8 cellular contexts compared by ENCODE assay signal in the genomic region with DNA sequence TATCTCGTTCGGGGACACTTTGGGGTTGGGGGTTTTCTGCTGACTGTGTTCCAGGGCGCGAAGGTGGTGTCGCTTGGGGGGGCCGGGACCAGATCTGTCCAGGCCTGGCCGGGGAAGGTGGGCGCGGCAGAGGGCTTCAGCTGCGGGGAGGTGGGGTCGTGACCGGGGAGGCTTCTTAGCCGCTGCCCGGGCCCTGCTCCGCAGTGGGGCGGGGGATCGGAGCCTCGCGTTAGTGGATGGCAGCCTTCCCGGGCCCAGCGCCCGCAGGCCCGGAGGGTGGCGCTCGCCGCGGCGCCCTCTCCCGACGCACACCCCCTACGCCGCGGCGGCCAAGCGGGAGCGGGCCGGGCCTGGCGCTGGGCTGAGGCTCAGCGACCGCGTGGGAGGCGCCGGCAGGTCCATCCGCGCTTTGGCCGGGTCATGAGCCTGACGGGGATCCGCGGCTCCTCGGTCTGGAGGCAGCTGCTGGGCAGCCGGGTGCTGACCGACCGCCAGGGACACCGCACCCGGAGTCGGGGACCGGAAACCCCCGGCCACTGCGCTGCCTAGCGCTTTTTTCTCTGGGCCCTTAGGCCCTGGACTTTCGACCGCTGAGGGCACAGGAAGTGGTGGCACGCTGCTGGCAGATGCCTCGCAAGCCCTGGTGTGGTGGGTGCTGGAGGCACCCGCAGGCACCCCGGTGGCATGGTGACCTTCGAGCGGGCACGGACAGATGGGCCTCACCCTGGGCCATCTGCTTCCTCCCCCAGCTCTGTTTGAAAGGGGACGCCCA. TPM values are rescaled to one million over a fixed set of nuclear protein-coding genes. Genes with fewer than 3 reads are reported as not detected.
A peak's percentile ranks its signal among the peaks of the same experiment; 100 is the strongest.
DNase-seq lines count a peak whose midpoint lies in the region; ATAC-seq, FAIRE-seq and TF ChIP-seq lines count a peak whose summit lies in the region.

No MANE protein-coding gene starts in this region.

- peak; percentile 29 to 65 (median 37) for DNase-seq in CD4-positive, alpha-beta memory T cell
- DNase-seq in NCI-H526 treated with DMSO at 0.1 percent for 48 hours (lab: John Stamatoyannopoulos, UW) (peak; percentile 30), Right ventricle myocardium superior (peak; percentile 84), omental fat pad (ENCODE audit: low spot score) (no peak), iPS-NIHi7 (ENCODE audit: extremely low spot score) (no peak), HTR-8/SVneo (ENCODE audit: insufficient read length, low spot score) (no peak)

- H3K27me3 ChIP-seq in CD4-positive, alpha-beta memory T cell (ENCODE audit: insufficient read depth, low read length), result no peaks in the 10 kb centered on the region

- peak overlapping the region; percentile 90 to 94 (median 91) for H3K4me3 Mint-ChIP-seq in CD4-positive, alpha-beta memory T cell
- peak overlapping the region; percentile 87 for H3K4me3 Mint-ChIP-seq in activated naive CD4-positive, alpha-beta T cell treated with anti-CD3 and anti-CD28 coated beads, Interleukin-2, amount 50 U/mL, for 24 hours

- peaks cover 21 to 51% (median 34%) of the 10 kb centered on the region in 4 donors for H3K4me1 Mint-ChIP-seq in CD4-positive, alpha-beta memory T cell
- peaks cover 35% of the 10 kb centered on the region for H3K4me1 Mint-ChIP-seq in activated naive CD4-positive, alpha-beta T cell treated with anti-CD3 and anti-CD28 coated beads, Interleukin-2, amount 50 U/mL, for 24 hours

- no peaks in the 10 kb centered on the region for H3K27me3 Mint-ChIP-seq in CD4-positive, alpha-beta memory T cell
- H3K27me3 Mint-ChIP-seq in activated naive CD4-positive, alpha-beta T cell treated with anti-CD3 and anti-CD28 coated beads, Interleukin-2, amount 50 U/mL, for 24 hours, result no peaks in the 10 kb centered on the region

- peaks cover 0 to 2% (median 0%) of the 10 kb centered on the region in 8 donors for H3K9me3 Mint-ChIP-seq in CD4-positive, alpha-beta memory T cell
- H3K9me3 Mint-ChIP-seq in activated naive CD4-positive, alpha-beta T cell treated with anti-CD3 and anti-CD28 coated beads, Interleukin-2, amount 50 U/mL, for 24 hours, result no peaks in the 10 kb centered on the region

- H3K27ac ChIP-seq in CD4-positive, alpha-beta memory T cell (ENCODE audit: low read depth, low read length), result peak overlapping the region; percentile 62

- CTCF ChIA-PET in CD4-positive, alpha-beta memory T cell (lab: Charles Lee; ENCODE audit: partially characterized antibody), result interaction anchor here (1.1 to 5.6 kb wide), 4 partner anchors 21 to 79 kb away, joined by 3 to 29 read pairs (median 7); no protein-coding TSS in a partner anchor

- POLR2A ChIA-PET in CD4-positive, alpha-beta memory T cell (lab: Charles Lee; ENCODE audit: partially characterized antibody), result interaction anchor here (1.0 to 1.5 kb wide), 6 partner anchors 27 to 74 kb away, joined by 3 to 5 read pairs (median 4); a partner anchor contains a TSS

- peaks cover 0 to 15% of the 10 kb centered on the region in 2 donors for H3K36me3 Mint-ChIP-seq in CD4-positive, alpha-beta memory T cell
- H3K36me3 Mint-ChIP-seq in activated naive CD4-positive, alpha-beta T cell treated with anti-CD3 and anti-CD28 coated beads, Interleukin-2, amount 50 U/mL, for 24 hours, result peaks cover 2% of the 10 kb centered on the region

- H3K27ac Mint-ChIP-seq in CD4-positive, alpha-beta memory T cell, result peak overlapping the region; percentile 63 to 96 (median 94)
- no peak overlapping the region for H3K27ac Mint-ChIP-seq in activated naive CD4-positive, alpha-beta T cell treated with anti-CD3 and anti-CD28 coated beads, Interleukin-2, amount 50 U/mL, for 24 hours

- no peaks in the 10 kb centered on the region for H3K9me3 ChIP-seq in CD4-positive, alpha-beta memory T cell (ENCODE audit: control insufficient read depth in 1 of 2, low read length in 2 of 2)

- H3K4me3 ChIP-seq in CD4-positive, alpha-beta memory T cell (ENCODE audit: low read length in 2 of 2), result peak overlapping the region; percentile 69 to 88

- ATAC-seq in GM19463 (IDR thresholded peaks at IDR 0.05; ENCODE audit: unreplicated experiment) (peak; percentile 27), Right ventricle myocardium superior (ENCODE audit: poor library complexity) (peak; percentile 67), omental fat pad (ENCODE audit: low FRiP score) (peak; percentile 29)

- TF ChIP-seq CTCF in omental fat pad (IDR thresholded peaks at IDR 0.05), result no peak

- peaks cover 40% of the 10 kb centered on the region for H3K4me1 ChIP-seq in CD4-positive, alpha-beta memory T cell (ENCODE audit: insufficient read depth, low read length)

- H3K36me3 ChIP-seq in CD4-positive, alpha-beta memory T cell (ENCODE audit: insufficient read depth, low read length), result no peaks in the 10 kb centered on the region

- intact Hi-C loops in CD4-positive, alpha-beta memory T cell (cut with micrococcal nuclease), result loop anchor here (1.0 to 10.0 kb wide), 2 partner anchors 24 to 113 kb away; a partner anchor contains a TSS
- intact Hi-C loops in Right ventricle myocardium superior (cut with DNase I), result no loop called here

- no peak for FAIRE-seq in HTR-8/SVneo (lab: Jason Lieb, UNC)

RNA-seq across cellular contexts. Expression of a gene that starts 1.2 kb away (rescaled TPM):
- total RNA-seq in CD4-positive, alpha-beta memory T cell, result 10 to 100 TPM; 52.9 to 65.8 TPM
- 1 to 10 TPM; 3.0 to 9.5 TPM for polyA plus RNA-seq in CD4-positive, alpha-beta memory T cell
- total RNA-seq in Right ventricle myocardium superior (62.7 TPM), omental fat pad (10 to 100 TPM; 34.6 to 53.0 (median 47.9) TPM)

RNA-seq across cellular contexts. Expression of a gene that starts 4.1 kb away (rescaled TPM):
- 10 to 100 TPM; 42.6 to 48.7 TPM for total RNA-seq in CD4-positive, alpha-beta memory T cell
- 10 to 100 TPM; 48.9 to 66.7 TPM for polyA plus RNA-seq in CD4-positive, alpha-beta memory T cell
- total RNA-seq in Right ventricle myocardium superior (33.9 TPM), omental fat pad (10 to 100 TPM; 23.5 to 38.5 (median 26.9) TPM)

RNA-seq across cellular contexts. Expression of a gene that starts 6.8 kb away (rescaled TPM):
- 100 to 1,000 TPM; 123 to 126 TPM for total RNA-seq in CD4-positive, alpha-beta memory T cell
- 10 to 100 TPM; 51.2 to 62.2 TPM for polyA plus RNA-seq in CD4-positive, alpha-beta memory T cell
- total RNA-seq in Right ventricle myocardium superior, result 81.1 TPM
- total RNA-seq in omental fat pad, result 10 to 100 TPM; 44.0 to 67.6 (median 51.6) TPM

RNA-seq across cellular contexts. Expression of a gene that starts 28.0 kb away (rescaled TPM):
- total RNA-seq in CD4-positive, alpha-beta memory T cell, result 10 to 100 TPM; 82.7 to 84.7 TPM
- polyA plus RNA-seq in CD4-positive, alpha-beta memory T cell, result 10 to 100 TPM; 12.8 to 24.3 TPM
- 49.7 TPM for total RNA-seq in Right ventricle myocardium superior
- 100 to 1,000 TPM; 115 to 126 (median 118) TPM for total RNA-seq in omental fat pad

RNA-seq across cellular contexts. Expression of a gene that starts 29.7 kb away (rescaled TPM):
- 1 to 10 TPM; 6.3 to 7.5 TPM for total RNA-seq in CD4-positive, alpha-beta memory T cell
- polyA plus RNA-seq in CD4-positive, alpha-beta memory T cell, result 10 to 100 TPM; 10.8 to 15.2 TPM
- 6.3 TPM for total RNA-seq in Right ventricle myocardium superior
- total RNA-seq in omental fat pad, result 10 to 100 TPM in 1 of 4 donors, 1 to 10 TPM in 3; 6.1 to 10.4 (median 7.9) TPM

Comparison
In these comparisons a context has a peak if more than half of its experiments do, and no peak if none do; other contexts are left out.
1. DNase-seq: peak in CD4-positive, alpha-beta memory T cell (5 of 5), NCI-H526 treated with DMSO at 0.1 percent for 48 hours (single experiment) and Right ventricle myocardium superior (single experiment); none in omental fat pad (single experiment), iPS-NIHi7 (single experiment) and HTR-8/SVneo (single experiment).
2. Peak in every context shown above with its lines, with median percentiles within 50 percentile points of each other: ATAC-seq.